Comparison of ENCODE assay signal across 23 cellular contexts in genomic region chr12:111394480-111394879, GRCh38.
"Had no signal": no experiment of that assay in that cellular context is flagged by ENCODE, and none has a peak within 500 bp of the region (broad histone marks: within the 10 kb centered on the region; RNA-seq: fewer than 3 reads in every experiment).

No MANE protein-coding gene starts in this region.

- H3K27ac ChIP-seq: adrenal gland, body of pancreas, dorsolateral prefrontal cortex, foreskin keratinocyte, gastrocnemius medialis, heart left ventricle had no signal

- H3K36me3 ChIP-seq: adrenal gland, gastrocnemius medialis, heart left ventricle had no signal

- H3K4me3 ChIP-seq: adrenal gland, body of pancreas, dorsolateral prefrontal cortex, gastrocnemius medialis, heart left ventricle had no signal

- H3K9me3 ChIP-seq: adrenal gland, body of pancreas, gastrocnemius medialis, heart left ventricle had no signal

- DNase-seq: activated CD4-positive, alpha-beta memory T cell treated with anti-CD3 and anti-CD28 coated beads, Interleukin-2, amount 10 ng/mL, durations not matched to agents 7 days and 5 days; activated CD4-positive, alpha-beta T cell treated with anti-CD3 and anti-CD28 coated beads for 4 hours; activated CD4-positive, alpha-beta T cell treated with anti-CD3 and anti-CD28 coated beads, Interleukin-2, amount 10 ng/mL, durations not matched to agents 7 days and 5 days; activated CD4-positive, alpha-beta T cell treated with anti-CD3 and anti-CD28 coated beads, Interleukin-2, amount 50 U/mL, for 4 hours; activated CD4-positive, CD25-positive, alpha-beta regulatory T cell; activated CD4-positive, CD25-positive, alpha-beta regulatory T cell treated with anti-CD3 and anti-CD28 coated beads, Interleukin-2, amount 50 U/mL, for 72 hours; activated effector memory CD4-positive, alpha-beta T cell treated with anti-CD3 and anti-CD28 coated beads, Interleukin-2, amount 50 U/mL, for 16 hours; activated naive CD4-positive, alpha-beta T cell treated with anti-CD3 and anti-CD28 coated beads for 36 hours; activated naive CD8-positive, alpha-beta T cell treated with anti-CD3 and anti-CD28 coated beads for 36 hours; activated naive CD8-positive, alpha-beta T cell treated with anti-CD3 and anti-CD28 coated beads, Interleukin-2, amount 50 U/mL, for 24 hours; activated T-cell treated with anti-CD3 and anti-CD28 coated beads, Interleukin-2, amount 50 U/mL, for 48 hours; dorsolateral prefrontal cortex; effector memory CD4-positive, alpha-beta T cell; foreskin keratinocyte; glutamatergic neuron; T-helper 1 cell; T-helper 17 cell; T1000 had no signal

- ATAC-seq: activated naive CD8-positive, alpha-beta T cell treated with anti-CD3 and anti-CD28 coated beads, Interleukin-2, amount 50 U/mL, for 24 hours; body of pancreas; esophagus mucosa; foreskin keratinocyte; gastrocnemius medialis; T-helper 17 cell had no signal

- H3K27me3 ChIP-seq: adrenal gland, body of pancreas, dorsolateral prefrontal cortex, foreskin keratinocyte, gastrocnemius medialis, heart left ventricle had no signal
